Comparison of ENCODE assay signal across 21 cellular contexts in genomic region chr7:125926621-125927020, GRCh38.
"Had no signal": no experiment of that assay in that cellular context is flagged by ENCODE, and none has a peak within 500 bp of the region (broad histone marks: within the 10 kb centered on the region; RNA-seq: fewer than 3 reads in every experiment).

No MANE protein-coding gene starts in this region.

- DNase-seq: activated CD4-positive, alpha-beta T cell treated with anti-CD3 and anti-CD28 coated beads, Interleukin-2, amount 10 ng/mL, durations not matched to agents 24 days and 14 days; activated CD4-positive, CD25-positive, alpha-beta regulatory T cell; activated CD8-positive, alpha-beta memory T cell treated with anti-CD3 and anti-CD28 coated beads, Interleukin-2, amount 50 U/mL, for 4 hours; activated CD8-positive, alpha-beta T cell treated with anti-CD3 and anti-CD28 coated beads, Interleukin-2, amount 10 ng/mL, durations not matched to agents 7 days and 5 days; activated naive CD8-positive, alpha-beta T cell treated with anti-CD3 and anti-CD28 coated beads, Interleukin-2, amount 10 ng/mL, durations not matched to agents 7 days and 5 days; activated T-cell treated with anti-CD3 and anti-CD28 coated beads, Interleukin-2, amount 50 U/mL, for 72 hours; cerebellar nuclear complex; dermis blood vessel endothelial cell; hypothalamus; mucosa of descending colon; naive thymus-derived CD4-positive, alpha-beta T cell; stimulated activated CD4-positive, alpha-beta T cell treated with anti-CD3 and anti-CD28 coated beads, Interleukin-12 subunit alpha, Interleukin-12 subunit beta, amount 100 ng/mL, for 4 hours; tibial artery had no signal

- H3K4me3 ChIP-seq: mucosa of descending colon, tibial artery, vagina had no signal

- H3K4me1 Mint-ChIP-seq: activated CD4-positive, alpha-beta T cell treated with anti-CD3 and anti-CD28 coated beads, Interleukin-2, amount 10 ng/mL, durations not matched to agents 24 days and 14 days; activated naive CD8-positive, alpha-beta T cell treated with anti-CD3 and anti-CD28 coated beads, Interleukin-2, amount 10 ng/mL, durations not matched to agents 7 days and 5 days; memory B cell; naive thymus-derived CD4-positive, alpha-beta T cell; stimulated activated effector memory CD8-positive, alpha-beta T cell treated with anti-CD3 and anti-CD28 coated beads, Interleukin-12 subunit alpha, Interleukin-12 subunit beta, amount 100 ng/mL, for 72 hours had no signal

- H2AFZ ChIP-seq: parathyroid adenoma had no signal

- H3K27ac ChIP-seq: neutrophil, parathyroid adenoma, tibial artery, vagina had no signal

- H3K27me3 ChIP-seq: neutrophil, tibial artery, vagina had no signal

- H3K79me2 ChIP-seq: parathyroid adenoma had no signal

- H3K9me3 Mint-ChIP-seq: T-helper 2 cell treated with Interferon-gamma antibody and Interleukin-4, amounts not matched to agents 5 μg/mL and 100 μg/mL, for 36 hours had no signal

- H3K27ac Mint-ChIP-seq: activated CD4-positive, alpha-beta T cell treated with anti-CD3 and anti-CD28 coated beads, Interleukin-2, amount 10 ng/mL, durations not matched to agents 24 days and 14 days; activated CD8-positive, alpha-beta T cell treated with anti-CD3 and anti-CD28 coated beads, Interleukin-2, amount 10 ng/mL, durations not matched to agents 7 days and 5 days; activated naive CD8-positive, alpha-beta T cell treated with anti-CD3 and anti-CD28 coated beads, Interleukin-2, amount 10 ng/mL, durations not matched to agents 7 days and 5 days; activated T-cell treated with anti-CD3 and anti-CD28 coated beads, Interleukin-2, amount 50 U/mL, for 72 hours; memory B cell; naive thymus-derived CD4-positive, alpha-beta T cell; stimulated activated effector memory CD8-positive, alpha-beta T cell treated with anti-CD3 and anti-CD28 coated beads, Interleukin-12 subunit alpha, Interleukin-12 subunit beta, amount 100 ng/mL, for 72 hours; T-helper 2 cell treated with Interferon-gamma antibody and Interleukin-4, amounts not matched to agents 5 μg/mL and 100 μg/mL, for 36 hours had no signal

- ATAC-seq: activated CD8-positive, alpha-beta T cell treated with anti-CD3 and anti-CD28 coated beads, Interleukin-2, amount 10 ng/mL, durations not matched to agents 7 days and 5 days; activated T-cell treated with anti-CD3 and anti-CD28 coated beads, Interleukin-2, amount 50 U/mL, for 72 hours; esophagus mucosa; left lobe of liver; mucosa of descending colon; naive thymus-derived CD4-positive, alpha-beta T cell; stimulated activated effector memory CD8-positive, alpha-beta T cell treated with anti-CD3 and anti-CD28 coated beads, Interleukin-12 subunit alpha, Interleukin-12 subunit beta, amount 100 ng/mL, for 72 hours had no signal

- H3K4me3 Mint-ChIP-seq: activated CD4-positive, alpha-beta T cell treated with anti-CD3 and anti-CD28 coated beads, Interleukin-2, amount 10 ng/mL, durations not matched to agents 24 days and 14 days; activated CD8-positive, alpha-beta T cell treated with anti-CD3 and anti-CD28 coated beads, Interleukin-2, amount 10 ng/mL, durations not matched to agents 7 days and 5 days; activated naive CD8-positive, alpha-beta T cell treated with anti-CD3 and anti-CD28 coated beads, Interleukin-2, amount 10 ng/mL, durations not matched to agents 7 days and 5 days; activated T-cell treated with anti-CD3 and anti-CD28 coated beads, Interleukin-2, amount 50 U/mL, for 72 hours; memory B cell; naive thymus-derived CD4-positive, alpha-beta T cell; stimulated activated effector memory CD8-positive, alpha-beta T cell treated with anti-CD3 and anti-CD28 coated beads, Interleukin-12 subunit alpha, Interleukin-12 subunit beta, amount 100 ng/mL, for 72 hours; T-helper 2 cell treated with Interferon-gamma antibody and Interleukin-4, amounts not matched to agents 5 μg/mL and 100 μg/mL, for 36 hours had no signal

- H3K27me3 Mint-ChIP-seq: activated CD4-positive, alpha-beta T cell treated with anti-CD3 and anti-CD28 coated beads, Interleukin-2, amount 10 ng/mL, durations not matched to agents 24 days and 14 days; activated naive CD8-positive, alpha-beta T cell treated with anti-CD3 and anti-CD28 coated beads, Interleukin-2, amount 10 ng/mL, durations not matched to agents 7 days and 5 days; memory B cell; naive thymus-derived CD4-positive, alpha-beta T cell had no signal

- H3K4me1 ChIP-seq: parathyroid adenoma, tibial artery, vagina had no signal

- H3K9me3 ChIP-seq: mucosa of descending colon, neutrophil, tibial artery, vagina had no signal

- H3K36me3 ChIP-seq: neutrophil, tibial artery, vagina had no signal

- H3K36me3 Mint-ChIP-seq: activated naive CD8-positive, alpha-beta T cell treated with anti-CD3 and anti-CD28 coated beads, Interleukin-2, amount 10 ng/mL, durations not matched to agents 7 days and 5 days; memory B cell; naive thymus-derived CD4-positive, alpha-beta T cell; stimulated activated effector memory CD8-positive, alpha-beta T cell treated with anti-CD3 and anti-CD28 coated beads, Interleukin-12 subunit alpha, Interleukin-12 subunit beta, amount 100 ng/mL, for 72 hours had no signal
